ENCODE assay signal across 8 cellular contexts in genomic region chr15:81323944-81324881, GRCh38. TPM values are rescaled to one million over a fixed set of nuclear protein-coding genes. Genes with fewer than 3 reads are reported as not detected.
DNase-seq lines count a peak whose midpoint lies in the region; ATAC-seq and TF ChIP-seq lines count a peak whose summit lies in the region.

Gene STARD5 (minus strand): TSS chr15:81324141. CDS start chr15:81324099, 42 bp downstream.

- H3K4me3 Mint-ChIP-seq in activated naive CD8-positive, alpha-beta T cell treated with anti-CD3 and anti-CD28 coated beads for 36 hours, result peak within 1 kb of the TSS; percentile 97

- DNase-seq in GM10266 (ENCODE audit: extremely low spot score) (peak; percentile 92), NCI-H1092 treated with DMSO at 0.1 percent for 48 hours (lab: John Stamatoyannopoulos, UW) (peak; percentile 92), SKM-1 (lab: John Stamatoyannopoulos, UW; ENCODE audit: unreplicated experiment) (peak; percentile 90), Right ventricle myocardium inferior (ENCODE audit: missing footprints) (peak; percentile 100), ovary (peak; percentile 99), tibial artery (peak; percentile 99)
- peak; percentile 98 for DNase-seq in activated naive CD8-positive, alpha-beta T cell treated with anti-CD3 and anti-CD28 coated beads for 36 hours

- peaks cover 36% of the 10 kb centered on the region for H3K4me1 Mint-ChIP-seq in activated naive CD8-positive, alpha-beta T cell treated with anti-CD3 and anti-CD28 coated beads for 36 hours

- peak within 1 kb of the TSS; percentile 80 for H3K4me3 ChIP-seq in ovary
- H3K4me3 ChIP-seq in tibial artery, result peak within 1 kb of the TSS; percentile 62 to 81

- H3K36me3 Mint-ChIP-seq in activated naive CD8-positive, alpha-beta T cell treated with anti-CD3 and anti-CD28 coated beads for 36 hours, result peaks cover 2% of the 10 kb centered on the region

- intact Hi-C loops in Right ventricle myocardium inferior (cut with DNase I), result no loop called here
- intact Hi-C loops in ovary (cut with DNase I), result no loop called here
- intact Hi-C loops in tibial artery (cut with DNase I; ENCODE audit: low total_unique reads), result no loop called here

- TF ChIP-seq EP300 in ovary (IDR thresholded peaks at IDR 0.05), result no peak

- WGBS in ovary, 3 donors, result 0 to 1% (median 0%) methylated on average over 63 to 67 of the region's 67 CpGs

- H3K27ac ChIP-seq in ovary (peak within 1 kb of the TSS in 1 of 2 donors; percentile 39), tibial artery (peak within 1 kb of the TSS; percentile 65 to 83)

- TF ChIP-seq POLR2A in ovary (IDR thresholded peaks at IDR 0.05), result peak; percentile 65

- no peaks in the 10 kb centered on the region for H3K27me3 Mint-ChIP-seq in activated naive CD8-positive, alpha-beta T cell treated with anti-CD3 and anti-CD28 coated beads for 36 hours

- ATAC-seq in HG02623 (IDR thresholded peaks at IDR 0.05; ENCODE audit: unreplicated experiment) (peak; percentile 99), Right ventricle myocardium inferior (peak; percentile 100)

- H3K27ac Mint-ChIP-seq in activated naive CD8-positive, alpha-beta T cell treated with anti-CD3 and anti-CD28 coated beads for 36 hours, result peak within 1 kb of the TSS; percentile 93

- H3K4me1 ChIP-seq in ovary (ENCODE audit: insufficient read depth) (peaks cover 8% of the 10 kb centered on the region), tibial artery (peaks cover 0 to 21% (median 11%) of the 10 kb centered on the region in 4 donors)

- no peaks in the 10 kb centered on the region for H3K9me3 Mint-ChIP-seq in activated naive CD8-positive, alpha-beta T cell treated with anti-CD3 and anti-CD28 coated beads for 36 hours

- H3K36me3 ChIP-seq in ovary (no peaks in the 10 kb centered on the region), tibial artery (peaks cover 0 to 7% (median 6%) of the 10 kb centered on the region in 3 donors)

- TF ChIP-seq CTCF in GM10266 (IDR thresholded peaks at IDR 0.05; ENCODE audit: control insufficient read depth, insufficient read depth, low read depth, missing control alignments) (no peak), ovary (IDR thresholded peaks at IDR 0.05) (no peak), tibial artery (IDR thresholded peaks at IDR 0.05) (no peak)

- no peaks in the 10 kb centered on the region for H3K9me3 ChIP-seq in ovary
- H3K9me3 ChIP-seq in tibial artery, result no peaks in the 10 kb centered on the region

- H3K27me3 ChIP-seq in ovary (no peaks in the 10 kb centered on the region), tibial artery (no peaks in the 10 kb centered on the region)

RNA-seq across cellular contexts. Expression of gene STARD5, which starts in this region (rescaled TPM):
- total RNA-seq in activated naive CD8-positive, alpha-beta T cell treated with anti-CD3 and anti-CD28 coated beads for 36 hours, result 1 to 10 TPM; 6.2 to 7.7 TPM
- total RNA-seq in Right ventricle myocardium inferior (2.2 TPM), ovary (1 to 10 TPM; 3.8 to 8.6 (median 6.1) TPM)
- 1 to 10 TPM; 6.3 to 9.4 TPM for polyA plus RNA-seq in ovary
